19 cellular contexts compared by ENCODE assay signal in the genomic region with DNA sequence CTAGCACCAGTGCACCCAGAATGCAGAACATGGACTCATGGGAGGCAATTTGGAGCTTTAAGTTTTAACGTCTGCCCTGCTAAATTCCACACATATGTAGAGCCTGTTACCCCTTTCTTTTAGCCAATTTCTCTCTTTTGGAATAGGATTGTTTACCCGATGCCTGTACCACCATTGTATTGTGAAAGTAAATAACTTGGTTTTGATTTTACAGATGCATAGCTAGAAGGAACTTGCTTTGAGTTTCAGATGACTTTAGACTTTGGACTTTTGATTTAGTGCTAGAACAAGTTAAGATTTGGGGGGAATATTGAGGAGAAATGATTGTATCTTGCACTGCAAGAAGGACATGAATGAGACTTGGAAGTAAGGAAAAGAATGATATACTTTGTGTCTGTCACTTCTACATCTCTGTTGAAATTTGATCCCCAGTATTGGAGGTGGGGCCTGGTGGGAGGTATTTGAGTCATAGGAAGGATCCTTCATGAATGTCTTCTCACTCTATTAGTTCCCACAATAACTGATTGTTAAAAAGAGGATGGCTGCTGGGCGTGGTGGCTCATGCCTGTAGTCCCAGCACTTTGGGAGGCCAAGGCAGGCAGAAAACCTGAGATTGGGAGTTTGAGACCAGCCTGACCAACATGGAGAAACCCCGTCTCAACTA.
"Had no signal": no experiment of that assay in that cellular context is flagged by ENCODE, and none has a peak within 500 bp of the region (broad histone marks: within the 10 kb centered on the region; RNA-seq: fewer than 3 reads in every experiment).

No MANE protein-coding gene starts in this region.

- ATAC-seq: Right ventricle myocardium inferior had no signal

- DNase-seq: KBM-7; MG63; NCI-H1092; NCI-H1105 treated with DMSO at 0.1 percent for 48 hours; NCI-H1436; NCI-H187; NCI-H2029; NCI-H2081 treated with DMSO at 0.1 percent for 48 hours; NCI-H2171; NCI-H226; NCI-H510A; NCI-H524 treated with DMSO at 0.1 percent for 48 hours; NCI-H774; NK-92 treated with Interleukin-12 subunit alpha and Interleukin-12 subunit beta, amount 100 ng/mL, for 24 hours; OCI-M1; SHP77 treated with DMSO at 0.1 percent for 48 hours; T-helper 1 cell had no signal

- H3K4me1 ChIP-seq: SJCRH30 had no signal

- H3K27me3 ChIP-seq: MG63, SJCRH30 had no signal

- H3K4me3 ChIP-seq: MG63, SJCRH30 had no signal

- H3K27ac ChIP-seq: SJCRH30 had no signal

- H3K36me3 ChIP-seq: MG63, SJCRH30 had no signal

- H3K9me3 ChIP-seq: MG63, SJCRH30 had no signal
